In the genomic region with DNA sequence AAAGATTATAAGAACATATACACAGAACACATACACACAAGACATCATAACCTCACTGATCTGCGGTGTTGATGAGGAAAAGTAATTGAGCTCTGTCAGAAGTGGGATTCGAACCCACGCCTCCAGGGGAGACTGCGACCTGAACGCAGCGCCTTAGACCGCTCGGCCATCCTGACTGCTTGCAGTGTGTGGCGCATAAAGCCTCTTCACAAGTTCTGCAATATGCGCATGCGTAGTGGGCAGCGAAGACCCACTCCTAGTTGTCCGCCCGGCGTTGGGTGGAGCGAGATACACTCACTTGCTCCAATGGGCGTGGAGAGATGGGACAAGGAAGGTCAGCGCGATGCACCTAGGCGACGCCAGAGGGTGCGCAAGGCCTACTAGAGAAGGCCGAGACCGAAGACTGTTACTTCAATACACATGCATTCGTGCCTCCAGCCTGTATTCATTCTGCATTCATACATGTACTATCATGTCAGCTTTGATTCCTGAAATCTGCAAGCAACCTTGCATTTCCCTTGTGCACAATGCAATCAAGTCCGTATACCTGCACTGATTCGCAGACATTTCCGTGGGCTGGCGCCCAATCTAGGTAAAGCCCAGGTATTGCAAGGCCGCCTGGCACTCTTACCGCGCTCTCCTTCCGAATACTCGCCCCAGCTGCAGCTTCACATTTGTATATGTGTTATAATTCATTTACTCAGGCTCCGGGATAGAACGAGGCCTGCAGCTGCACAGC, we compare ENCODE assay signal across 8 cellular contexts. TPM values are rescaled to one million over a fixed set of nuclear protein-coding genes. Genes with fewer than 3 reads are reported as not detected.
A peak's percentile ranks its signal among the peaks of the same experiment; 100 is the strongest.
DNase-seq lines count a peak whose midpoint lies in the region; ATAC-seq and TF ChIP-seq lines count a peak whose summit lies in the region.

No MANE protein-coding gene starts in this region.

- H3K9me3 ChIP-seq in neutrophil = no peaks in the 10 kb centered on the region

- peak; percentile 95 for DNase-seq in GM06990 (ENCODE audit: extremely low read depth, insufficient read length)
- peak; percentile 98 for DNase-seq in NB4 (ENCODE audit: low read depth)
- peak; percentile 98 for DNase-seq in SK-MEL-5 (ENCODE audit: low read depth, low spot score)
- DNase-seq in activated naive CD4-positive, alpha-beta T cell treated with anti-CD3 and anti-CD28 coated beads, Interleukin-2, amount 10 ng/mL, durations not matched to agents 7 days and 5 days = peak; percentile 99
- peak; percentile 100 for DNase-seq in globus pallidus (ENCODE audit: low spot score)
- peak; percentile 75 to 99 (median 98) for DNase-seq in substantia nigra (lab: John Stamatoyannopoulos, UW)

- no peak overlapping the region for H3K27ac Mint-ChIP-seq in activated naive CD4-positive, alpha-beta T cell treated with anti-CD3 and anti-CD28 coated beads, Interleukin-2, amount 10 ng/mL, durations not matched to agents 7 days and 5 days

- peak; percentile 80 for ATAC-seq in HG02588 (IDR thresholded peaks at IDR 0.05; ENCODE audit: unreplicated experiment)

- in situ Hi-C loops in SK-MEL-5 (cut with HindIII; ENCODE audit: low pct_unique_long_range_greater_than_20kb, low sequenced_read_pairs) = no loop called here

- H3K4me3 Mint-ChIP-seq in activated naive CD4-positive, alpha-beta T cell treated with anti-CD3 and anti-CD28 coated beads, Interleukin-2, amount 10 ng/mL, durations not matched to agents 7 days and 5 days = no peak overlapping the region

- no peak overlapping the region for H3K27ac ChIP-seq in neutrophil
- H3K27ac ChIP-seq in substantia nigra (ENCODE audit: low read depth, low read length, poor library complexity, severe bottlenecking) = peak overlapping the region; percentile 91

- CTCF ChIA-PET in activated naive CD4-positive, alpha-beta T cell treated with anti-CD3 and anti-CD28 coated beads, Interleukin-2, amount 10 ng/mL, durations not matched to agents 7 days and 5 days (lab: Charles Lee) = interaction anchor here (0.7 to 7.3 kb wide), 15 partner anchors 10 to 226 kb away, joined by 3 to 161 read pairs (median 5); a partner anchor contains a TSS

- H3K36me3 Mint-ChIP-seq in activated naive CD4-positive, alpha-beta T cell treated with anti-CD3 and anti-CD28 coated beads, Interleukin-2, amount 10 ng/mL, durations not matched to agents 7 days and 5 days = no peaks in the 10 kb centered on the region

- peaks cover 17 to 24% of the 10 kb centered on the region in 2 experiments for H3K4me1 ChIP-seq in neutrophil (ENCODE audit: control insufficient read depth in 1 of 2, insufficient read depth in 1 of 2, low read depth in 1 of 2, low read length in 1 of 2)

- H3K27me3 ChIP-seq in GM06990 (replicated peaks; ENCODE audit: control insufficient read depth, insufficient read depth, low read length) (no peaks in the 10 kb centered on the region), neutrophil (peaks cover 39% of the 10 kb centered on the region)

- peaks cover 32% of the 10 kb centered on the region for H3K27me3 Mint-ChIP-seq in activated naive CD4-positive, alpha-beta T cell treated with anti-CD3 and anti-CD28 coated beads, Interleukin-2, amount 10 ng/mL, durations not matched to agents 7 days and 5 days

- H3K4me1 Mint-ChIP-seq in activated naive CD4-positive, alpha-beta T cell treated with anti-CD3 and anti-CD28 coated beads, Interleukin-2, amount 10 ng/mL, durations not matched to agents 7 days and 5 days = peaks cover 26% of the 10 kb centered on the region

- no peak for TF ChIP-seq POLR2A in NB4 (IDR thresholded peaks at IDR 0.05; ENCODE audit: extremely low read depth, insufficient read length)

- H3K9me3 Mint-ChIP-seq in activated naive CD4-positive, alpha-beta T cell treated with anti-CD3 and anti-CD28 coated beads, Interleukin-2, amount 10 ng/mL, durations not matched to agents 7 days and 5 days = no peaks in the 10 kb centered on the region

- no peaks in the 10 kb centered on the region for H3K36me3 ChIP-seq in GM06990 (ENCODE audit: control insufficient read depth, insufficient read depth, low read length)
- H3K36me3 ChIP-seq in neutrophil = no peaks in the 10 kb centered on the region

- TF ChIP-seq CTCF in GM06990 (IDR thresholded peaks at IDR 0.05; ENCODE audit: insufficient read depth, low read length, poor library complexity, severe bottlenecking) (peak; percentile 90), NB4 (IDR thresholded peaks at IDR 0.05; ENCODE audit: low read depth, low read length) (peak; percentile 97), neutrophil (IDR thresholded peaks at IDR 0.05) (peak; percentile 87)

- H3K4me3 ChIP-seq in GM06990 (replicated peaks; ENCODE audit: low read depth, low read length) = peak overlapping the region; percentile 62
- H3K4me3 ChIP-seq in NB4 (ENCODE audit: low read depth, low read length) = peak overlapping the region; percentile 85
- H3K4me3 ChIP-seq in neutrophil (ENCODE audit: low read depth in 1 of 2, low read length in 1 of 2) = peak overlapping the region; percentile 43 to 52

RNA-seq across cellular contexts. Expression of a gene that starts 16.1 kb away (rescaled TPM):
- 0.13 and 0.32 TPM in 2 replicates for total RNA-seq in SK-MEL-5 (2014; rRNA removed; shearing (Covaris generic))
- polyA plus RNA-seq in SK-MEL-5 (2015; cell fraction: cytosol; rRNA removed) = 0.53 and 0.54 TPM in 2 replicates
- polyA plus RNA-seq in SK-MEL-5 (2015; cell fraction: nucleus; rRNA removed) = 0.16 and 0.91 TPM in 2 replicates

RNA-seq across cellular contexts. Expression of a gene that starts 55.5 kb away (rescaled TPM):
- 52.3 and 55.7 TPM in 2 replicates for total RNA-seq in SK-MEL-5 (2014; rRNA removed; shearing (Covaris generic))
- polyA plus RNA-seq in SK-MEL-5 (2015; cell fraction: cytosol; rRNA removed) = 48.4 and 49.3 TPM in 2 replicates
- 12.1 and 12.9 TPM in 2 replicates for polyA plus RNA-seq in SK-MEL-5 (2015; cell fraction: nucleus; rRNA removed)

RNA-seq across cellular contexts. Expression of a gene that starts 58.0 kb away (rescaled TPM):
- total RNA-seq in SK-MEL-5 (2014; rRNA removed; shearing (Covaris generic)) = not detected in 2 replicates
- not detected in 2 replicates for polyA plus RNA-seq in SK-MEL-5 (2015; cell fraction: cytosol; rRNA removed)
- not detected in 2 replicates for polyA plus RNA-seq in SK-MEL-5 (2015; cell fraction: nucleus; rRNA removed)
